Comparison of ENCODE assay signal across 11 cellular contexts in the genomic region with DNA sequence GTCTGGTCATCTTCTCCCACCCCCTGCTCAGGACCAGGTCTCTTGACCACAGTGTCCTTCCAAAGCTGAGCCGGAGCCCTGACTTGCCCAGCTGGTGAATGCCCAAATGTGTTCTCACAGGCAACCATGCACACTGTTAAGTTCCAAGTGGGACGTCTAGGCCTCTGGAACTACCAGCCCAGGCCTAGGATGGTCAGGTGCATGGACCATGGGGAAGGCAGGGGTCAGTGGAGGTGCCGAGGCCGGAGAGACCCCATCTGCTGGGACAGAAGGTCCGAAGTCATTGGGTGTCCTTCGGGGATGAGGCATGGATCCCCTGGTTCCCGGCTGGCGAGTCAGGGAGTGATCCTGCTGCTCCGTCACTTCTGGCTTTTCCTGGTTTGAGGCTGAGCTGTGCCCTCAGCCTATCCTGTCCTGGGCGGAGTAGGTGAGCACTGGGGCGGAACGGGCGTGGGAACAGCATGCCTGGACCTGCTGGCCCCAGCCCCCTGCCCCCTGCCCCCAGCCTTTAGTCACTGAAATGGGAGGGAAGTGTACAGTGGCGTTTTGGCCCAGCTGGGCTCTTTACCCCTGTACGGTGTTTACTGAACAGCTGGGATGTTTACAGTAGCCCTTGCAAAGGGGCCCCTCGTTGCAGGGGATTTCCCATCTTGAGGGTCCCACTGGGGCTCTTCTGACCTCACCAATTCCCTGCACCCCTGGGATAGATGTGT. TPM values are rescaled to one million over a fixed set of nuclear protein-coding genes. Genes with fewer than 3 reads are reported as not detected.
A peak's percentile ranks its signal among the peaks of the same experiment; 100 is the strongest.
DNase-seq lines count a peak whose midpoint lies in the region; ATAC-seq and TF ChIP-seq lines count a peak whose summit lies in the region.
"Had no signal": no experiment of that assay in that cellular context is flagged by ENCODE, and none has a peak within 500 bp of the region (broad histone marks: within the 10 kb centered on the region; RNA-seq: fewer than 3 reads in every experiment).

No MANE protein-coding gene starts in this region.

- peaks cover 4% of the 10 kb centered on the region for H3K27me3 Mint-ChIP-seq in brain
- H3K27me3 Mint-ChIP-seq: activated CD4-positive, alpha-beta T cell treated with anti-CD3 and anti-CD28 coated beads for 36 hours had no signal

- peaks cover 7% of the 10 kb centered on the region; the same call in 1 of the 2 replicates for H3K36me3 ChIP-seq in HUES6 (ENCODE audit: control insufficient read depth, insufficient read depth, low read length)
- H3K36me3 ChIP-seq in lung (ENCODE audit: control insufficient read depth in 2 of 2, insufficient read depth in 2 of 2, low read length in 2 of 2): no peaks in the 10 kb centered on the region
- H3K36me3 ChIP-seq in thoracic aorta: no peaks in the 10 kb centered on the region

- H3K27ac ChIP-seq in HUES6 (ENCODE audit: low read depth, low read length) (no peak overlapping the region), lung (ENCODE audit: low read depth in 1 of 2, low read length in 1 of 2) (peak overlapping the region; percentile 26 to 85), thoracic aorta (peak overlapping the region; percentile 83 to 92)

- peaks cover 11% of the 10 kb centered on the region for H3K36me3 Mint-ChIP-seq in brain
- H3K36me3 Mint-ChIP-seq: stimulated activated memory B cell treated with anti-CD40 and anti-IgM and Interleukin-4, amounts not matched to agents 10 μg/mL and 1 μg/mL and 100 μg/mL, for 72 hours had no signal

- H3K27ac Mint-ChIP-seq in brain: peak overlapping the region; percentile 77 to 92 (median 87)
- H3K27ac Mint-ChIP-seq: activated CD4-positive, alpha-beta T cell treated with anti-CD3 and anti-CD28 coated beads for 36 hours; stimulated activated memory B cell treated with anti-CD40 and anti-IgM and Interleukin-4, amounts not matched to agents 10 μg/mL and 1 μg/mL and 100 μg/mL, for 72 hours had no signal

- H3K9me3 ChIP-seq in HUES6 (ENCODE audit: control insufficient read depth, insufficient read depth, low read depth, low read length) (no peaks in the 10 kb centered on the region), lung (ENCODE audit: control insufficient read depth in 2 of 2, insufficient read depth in 1 of 2, low read length in 1 of 2) (no peaks in the 10 kb centered on the region), thoracic aorta (no peaks in the 10 kb centered on the region)

- DNase-seq in lung (ENCODE audit: low spot score) (no peak), thoracic aorta (ENCODE audit: low spot score) (no peak), islet precursor cell (no peak)
- DNase-seq in stimulated activated CD4-positive, alpha-beta T cell treated with anti-CD3 and anti-CD28 coated beads, Interleukin-2, amount 100 ng/mL, for 48 hours: no peak
- DNase-seq: activated CD4-positive, alpha-beta T cell treated with anti-CD3 and anti-CD28 coated beads for 36 hours; head of caudate nucleus had no signal

- H3K4me3 Mint-ChIP-seq in brain: peak overlapping the region; percentile 41 to 70 (median 48)
- H3K4me3 Mint-ChIP-seq: activated CD4-positive, alpha-beta T cell treated with anti-CD3 and anti-CD28 coated beads for 36 hours; stimulated activated memory B cell treated with anti-CD40 and anti-IgM and Interleukin-4, amounts not matched to agents 10 μg/mL and 1 μg/mL and 100 μg/mL, for 72 hours had no signal

- TF ChIP-seq CTCF in brain (conservative IDR thresholded peaks at IDR 0.05) (no peak), lung (IDR thresholded peaks at IDR 0.05; ENCODE audit: control extremely low read depth, extremely low read depth) (no peak), thoracic aorta (IDR thresholded peaks at IDR 0.05) (no peak)

- no peak overlapping the region for H3K4me3 ChIP-seq in HUES6 (ENCODE audit: low read depth, low read length)
- no peak overlapping the region for H3K4me3 ChIP-seq in lung
- H3K4me3 ChIP-seq in thoracic aorta: no peak overlapping the region

- peak overlapping the region; percentile 51 for H3K9ac ChIP-seq in HUES6 (ENCODE audit: low read length)

- peaks cover 58% of the 10 kb centered on the region for H3K4me1 ChIP-seq in HUES6 (ENCODE audit: control insufficient read depth, insufficient read depth, low read length)
- H3K4me1 ChIP-seq in lung (ENCODE audit: control insufficient read depth in 2 of 2, insufficient read depth in 2 of 2, low read length in 2 of 2): peaks cover 7 to 60% of the 10 kb centered on the region in 2 donors
- H3K4me1 ChIP-seq in thoracic aorta (ENCODE audit: control insufficient read depth in 1 of 2, low read depth in 2 of 2): peaks cover 41 to 84% of the 10 kb centered on the region in 2 donors

- peaks cover 69% of the 10 kb centered on the region for H3K4me1 Mint-ChIP-seq in brain
- H3K4me1 Mint-ChIP-seq: activated CD4-positive, alpha-beta T cell treated with anti-CD3 and anti-CD28 coated beads for 36 hours; stimulated activated memory B cell treated with anti-CD40 and anti-IgM and Interleukin-4, amounts not matched to agents 10 μg/mL and 1 μg/mL and 100 μg/mL, for 72 hours had no signal

- WGBS in lung, 2 donors: 64 to 71% methylated on average over 16 of the region's 16 CpGs

- H3K27me3 ChIP-seq in HUES6 (ENCODE audit: control insufficient read depth, insufficient read depth, low read length): no peaks in the 10 kb centered on the region
- H3K27me3 ChIP-seq in lung (ENCODE audit: control insufficient read depth, insufficient read depth): no peaks in the 10 kb centered on the region
- no peaks in the 10 kb centered on the region for H3K27me3 ChIP-seq in thoracic aorta (replicated peaks; ENCODE audit: insufficient read depth)

- peaks cover 0 to 4% (median 0%) of the 10 kb centered on the region in 5 experiments for H3K9me3 Mint-ChIP-seq in brain
- H3K9me3 Mint-ChIP-seq: stimulated activated memory B cell treated with anti-CD40 and anti-IgM and Interleukin-4, amounts not matched to agents 10 μg/mL and 1 μg/mL and 100 μg/mL, for 72 hours had no signal

- ATAC-seq in lung (ENCODE audit: insufficient read depth, low FRiP score): no peak
- no peak for ATAC-seq in thoracic aorta (ENCODE audit: insufficient number of reproducible peaks, low FRiP score, low read depth)
- no peak for ATAC-seq in GM18873 (IDR thresholded peaks at IDR 0.05; ENCODE audit: low FRiP score, unreplicated experiment)
- ATAC-seq: activated CD4-positive, alpha-beta T cell treated with anti-CD3 and anti-CD28 coated beads for 36 hours; stimulated activated memory B cell treated with anti-CD40 and anti-IgM and Interleukin-4, amounts not matched to agents 10 μg/mL and 1 μg/mL and 100 μg/mL, for 72 hours had no signal

RNA-seq across cellular contexts. Expression of gene SEMA3F, which starts 12.1 kb away (rescaled TPM):
- polyA plus RNA-seq in brain (ENCODE audit: insufficient read depth, low read depth, low replicate concordance) (15.3 TPM), lung (10 to 100 TPM; 41.6 to 53.1 TPM)
- total RNA-seq in lung (10 to 100 TPM; 27.8 to 54.3 TPM), thoracic aorta (10 to 100 TPM; 25.5 to 35.1 TPM)

RNA-seq across cellular contexts. Expression of gene GNAT1, which starts 24.2 kb away (rescaled TPM):
- 0.59 TPM for polyA plus RNA-seq in brain (ENCODE audit: insufficient read depth, low read depth, low replicate concordance)
- total RNA-seq in lung: not detected
- under 1 TPM; 0.05 to 0.16 TPM for polyA plus RNA-seq in lung
- total RNA-seq in thoracic aorta: under 1 TPM in 1 of 2 donors, not detected in 1; 0.54 TPM
- total RNA-seq: OCI-LY7 had no signal

RNA-seq across cellular contexts. Expression of gene SLC38A3, which starts 37.8 kb away (rescaled TPM):
- polyA plus RNA-seq in brain (ENCODE audit: insufficient read depth, low read depth, low replicate concordance) (18.3 TPM), lung (under 1 TPM; 0.08 to 0.24 TPM)
- total RNA-seq in lung (1 to 10 TPM in 1 of 2 donors, under 1 TPM in 1; 0.43 to 4.3 TPM), thoracic aorta (under 1 TPM in 1 of 2 donors, not detected in 1; 0.28 TPM)
- total RNA-seq: OCI-LY7 had no signal
